In genomic region chr18:47075098-47075883, GRCh38 we compare ENCODE assay signal across 15 cellular contexts. TPM values are rescaled to one million over a fixed set of nuclear protein-coding genes. Genes with fewer than 3 reads are reported as not detected.
DNase-seq lines count a peak whose midpoint lies in the region; ATAC-seq, FAIRE-seq and TF ChIP-seq lines count a peak whose summit lies in the region.
"Had no signal": no experiment of that assay in that cellular context is flagged by ENCODE, and none has a peak within 500 bp of the region (broad histone marks: within the 10 kb centered on the region; RNA-seq: fewer than 3 reads in every experiment).

No MANE protein-coding gene starts in this region.

- H3K36me3 Mint-ChIP-seq in activated naive CD4-positive, alpha-beta T cell treated with anti-CD3 and anti-CD28 coated beads, Interleukin-2, amount 50 U/mL, for 72 hours, result no peaks in the 10 kb centered on the region

- H3K4me3 ChIP-seq in AG10803 (ENCODE audit: low read length), result no peak overlapping the region
- H3K4me3 ChIP-seq in adipocyte (ENCODE audit: low read length), result no peak overlapping the region
- no peak overlapping the region for H3K4me3 ChIP-seq in suprapubic skin
- H3K4me3 ChIP-seq: stomach had no signal

- H3K27me3 ChIP-seq in adipocyte (replicated peaks; ENCODE audit: control insufficient read depth, insufficient read depth, low read length) (no peaks in the 10 kb centered on the region), suprapubic skin (no peaks in the 10 kb centered on the region)
- H3K27me3 ChIP-seq: BE2C, stomach had no signal

- FAIRE-seq in HTR-8/SVneo (lab: Jason Lieb, UNC), result no peak
- FAIRE-seq in GM19239 (lab: Jason Lieb, UNC), result no peak

- no peak overlapping the region for H3K27ac Mint-ChIP-seq in activated naive CD4-positive, alpha-beta T cell treated with anti-CD3 and anti-CD28 coated beads, Interleukin-2, amount 50 U/mL, for 72 hours

- peak; percentile 9 for DNase-seq in AG10803 (ENCODE audit: low read depth)
- DNase-seq in HTR-8/SVneo (ENCODE audit: insufficient read length, low spot score), result peak; percentile 21
- peak; percentile 4 for DNase-seq in adipocyte (ENCODE audit: low read depth)
- DNase-seq in iPS-NIHi7 (ENCODE audit: extremely low spot score), result peak; percentile 54
- DNase-seq in GM19239 (ENCODE audit: insufficient read length, low spot score), result no peak
- no peak for DNase-seq in activated naive CD4-positive, alpha-beta T cell treated with anti-CD3 and anti-CD28 coated beads, Interleukin-2, amount 50 U/mL, for 72 hours (ENCODE audit: low spot score in 2 of 2)
- no peak for DNase-seq in G401 (ENCODE audit: low spot score)
- no peak for DNase-seq in suprapubic skin (ENCODE audit: low spot score in 2 of 2)
- DNase-seq: BE2C; NCI-H1436; posterior cingulate gyrus; stimulated activated CD4-positive, alpha-beta T cell treated with anti-CD3 and anti-CD28 coated beads, Interleukin-2, amount 100 ng/mL, for 48 hours; stomach had no signal

- no peak for TF ChIP-seq EP300 in suprapubic skin (IDR thresholded peaks at IDR 0.05)

- H3K4me1 ChIP-seq in adipocyte (ENCODE audit: control insufficient read depth, insufficient read depth, low read length), result no peaks in the 10 kb centered on the region
- no peaks in the 10 kb centered on the region for H3K4me1 ChIP-seq in suprapubic skin
- H3K4me1 ChIP-seq: BE2C, stomach had no signal

- H3K9ac ChIP-seq in adipocyte (ENCODE audit: low read length), result no peak overlapping the region

- TF ChIP-seq CTCF in AG10803 (conservative IDR thresholded peaks at IDR 0.05; ENCODE audit: low read length) (no peak), suprapubic skin (IDR thresholded peaks at IDR 0.05) (no peak)

- H3K36me3 ChIP-seq in adipocyte (ENCODE audit: control insufficient read depth, insufficient read depth, low read length, severe bottlenecking) (no peaks in the 10 kb centered on the region), suprapubic skin (no peaks in the 10 kb centered on the region)
- H3K36me3 ChIP-seq: BE2C, stomach had no signal

- in situ Hi-C loops in G401 (cut with HindIII; ENCODE audit: low sequenced_read_pairs), result no loop called here

- 44% methylated on average over 13 of the region's 13 CpGs for WGBS in suprapubic skin

- no peaks in the 10 kb centered on the region for H3K9me3 ChIP-seq in adipocyte (ENCODE audit: control insufficient read depth, low read length)
- H3K9me3 ChIP-seq in suprapubic skin, result no peaks in the 10 kb centered on the region
- H3K9me3 ChIP-seq: BE2C, stomach had no signal

- H3K27ac ChIP-seq in suprapubic skin, result no peak overlapping the region
- H3K27ac ChIP-seq: stomach had no signal

- ATAC-seq in activated naive CD4-positive, alpha-beta T cell treated with anti-CD3 and anti-CD28 coated beads, Interleukin-2, amount 50 U/mL, for 72 hours, result no peak

- H3K9me3 Mint-ChIP-seq in activated naive CD4-positive, alpha-beta T cell treated with anti-CD3 and anti-CD28 coated beads, Interleukin-2, amount 50 U/mL, for 72 hours, result no peaks in the 10 kb centered on the region
- H3K9me3 Mint-ChIP-seq: central memory CD8-positive, alpha-beta T cell had no signal

- TF ChIP-seq POLR2A in suprapubic skin (IDR thresholded peaks at IDR 0.05), result no peak

RNA-seq across cellular contexts. Expression of gene ELOA2, which starts 39.9 kb away (rescaled TPM):
- not detected for total RNA-seq in activated naive CD4-positive, alpha-beta T cell treated with anti-CD3 and anti-CD28 coated beads, Interleukin-2, amount 50 U/mL, for 72 hours
- total RNA-seq in G401 (2014; rRNA removed; shearing (Covaris generic)), result not detected in 2 replicates
- total RNA-seq in suprapubic skin, result not detected
- total RNA-seq: liver, stomach had no signal

Comparison
In these comparisons a context has a peak if more than half of its experiments do, and no peak if none do; other contexts are left out.
1. DNase-seq: peak in AG10803 (single experiment), HTR-8/SVneo (single experiment), adipocyte (single experiment) and iPS-NIHi7 (single experiment); none in GM19239 (single experiment), activated naive CD4-positive, alpha-beta T cell treated with anti-CD3 and anti-CD28 coated beads, Interleukin-2, amount 50 U/mL, for 72 hours (0 of 2), G401 (single experiment) and suprapubic skin (0 of 2).